9 cellular contexts compared by ENCODE assay signal in genomic region chrX:44876076-44876475, GRCh38. TPM values are rescaled to one million over a fixed set of nuclear protein-coding genes. Genes with fewer than 3 reads are reported as not detected.
DNase-seq lines count a peak whose midpoint lies in the region; ATAC-seq and TF ChIP-seq lines count a peak whose summit lies in the region.
"Had no signal": no experiment of that assay in that cellular context is flagged by ENCODE, and none has a peak within 500 bp of the region (broad histone marks: within the 10 kb centered on the region; RNA-seq: fewer than 3 reads in every experiment).

No MANE protein-coding gene starts in this region.

- no peak overlapping the region for H3K27ac ChIP-seq in MM.1S (ENCODE audit: low read length)
- peak overlapping the region in 1 of 2 donors; percentile 7 for H3K27ac ChIP-seq in coronary artery
- H3K27ac ChIP-seq in neural progenitor cell = no peak overlapping the region

- ATAC-seq in HG02571 (IDR thresholded peaks at IDR 0.05; ENCODE audit: unreplicated experiment) = no peak
- no peak for ATAC-seq in GM21381 (IDR thresholded peaks at IDR 0.05; ENCODE audit: unreplicated experiment)
- ATAC-seq: activated CD4-positive, CD25-positive, alpha-beta regulatory T cell treated with anti-CD3 and anti-CD28 coated beads, Interleukin-2, amount 50 U/mL, for 24 hours had no signal

- H3K79me2 ChIP-seq in MM.1S (ENCODE audit: low read length) (peaks cover 89% of the 10 kb centered on the region), neural progenitor cell (ENCODE audit: low read depth) (peaks cover 86% of the 10 kb centered on the region)

- no peaks in the 10 kb centered on the region for H3K9me3 ChIP-seq in MM.1S (replicated peaks; ENCODE audit: insufficient read depth, low read length)
- H3K9me3 ChIP-seq in neural progenitor cell (ENCODE audit: low read depth) = peaks cover 5% of the 10 kb centered on the region

- H3K27me3 Mint-ChIP-seq in Calu3 (ENCODE audit: unreplicated experiment) = no peaks in the 10 kb centered on the region
- peaks cover 3% of the 10 kb centered on the region for H3K27me3 Mint-ChIP-seq in neural progenitor cell (ENCODE audit: insufficient read depth, low read depth)

- TF ChIP-seq CTCF in Calu3 (IDR thresholded peaks at IDR 0.05; ENCODE audit: unreplicated experiment) (no peak), MM.1S (IDR thresholded peaks at IDR 0.05; ENCODE audit: low read length) (no peak), coronary artery (IDR thresholded peaks at IDR 0.05) (no peak), neural progenitor cell (IDR thresholded peaks at IDR 0.05) (no peak)

- intact Hi-C loops in Calu3 (cut with micrococcal nuclease; ENCODE audit: unreplicated experiment) = no loop called here

- peak overlapping the region; percentile 73 for H3K4me3 Mint-ChIP-seq in Calu3 (ENCODE audit: low read depth, unreplicated experiment)
- H3K4me3 Mint-ChIP-seq in neural progenitor cell = peak overlapping the region; percentile 74

- H3K36me3 ChIP-seq in MM.1S (replicated peaks; ENCODE audit: insufficient read depth, low read length) (no peaks in the 10 kb centered on the region), neural progenitor cell (peaks cover 3% of the 10 kb centered on the region)

- H3K4me3 ChIP-seq in MM.1S (ENCODE audit: low read length) = peak overlapping the region; percentile 76; the same call in 1 of the 2 replicates
- H3K4me3 ChIP-seq in coronary artery = peak overlapping the region; percentile 91
- H3K4me3 ChIP-seq in neural progenitor cell = peak overlapping the region; percentile 83

- H3K27me3 ChIP-seq in MM.1S (replicated peaks; ENCODE audit: insufficient read depth, low read length) (no peaks in the 10 kb centered on the region), neural progenitor cell (no peaks in the 10 kb centered on the region)

- H3K4me1 ChIP-seq in MM.1S (ENCODE audit: low read length) (no peaks in the 10 kb centered on the region), neural progenitor cell (no peaks in the 10 kb centered on the region)

- H4K20me1 ChIP-seq in MM.1S (ENCODE audit: insufficient read depth, low read length) (no peaks in the 10 kb centered on the region), neural progenitor cell (ENCODE audit: low read depth) (peaks cover 17% of the 10 kb centered on the region)

- H3K4me2 ChIP-seq in MM.1S (ENCODE audit: low read depth, low read length) = peak overlapping the region; percentile 80; the same call in 1 of the 2 replicates
- peak overlapping the region; percentile 90 for H3K4me2 ChIP-seq in neural progenitor cell

- H3K9ac ChIP-seq in MM.1S (ENCODE audit: low read length) (no peak overlapping the region), neural progenitor cell (no peak overlapping the region)

- H3K9me3 Mint-ChIP-seq in Calu3 (ENCODE audit: low read depth, unreplicated experiment) (no peaks in the 10 kb centered on the region), neural progenitor cell (peaks cover 15% of the 10 kb centered on the region)

- H3F3A ChIP-seq in MM.1S (ENCODE audit: insufficient read depth, low read length) (peaks cover 10% of the 10 kb centered on the region; the same call in 1 of the 2 replicates), neural progenitor cell (ENCODE audit: low read depth) (peaks cover 15% of the 10 kb centered on the region)

- DNase-seq in Calu3 (no peak), MM.1S (no peak), coronary artery (ENCODE audit: low spot score) (no peak), neural progenitor cell (ENCODE audit: low spot score) (no peak), SKM-1 treated with dmso at 0.1 percent for 144 hours (lab: John Stamatoyannopoulos, UW; ENCODE audit: unreplicated experiment) (no peak), retina (no peak)

- no TSS peak for BruUV-seq in Calu3 (replicated peaks; lab: Mats Ljungman, UMichigan)

- H2AFZ ChIP-seq in MM.1S (ENCODE audit: low read length) (no peak overlapping the region), neural progenitor cell (replicated peaks) (no peak overlapping the region)

- no peaks in the 10 kb centered on the region for H3K4me1 Mint-ChIP-seq in Calu3 (ENCODE audit: low read depth, unreplicated experiment)
- H3K4me1 Mint-ChIP-seq in neural progenitor cell = peaks cover 3% of the 10 kb centered on the region

- no peak overlapping the region for H3K27ac Mint-ChIP-seq in Calu3 (ENCODE audit: unreplicated experiment)
- H3K27ac Mint-ChIP-seq in neural progenitor cell = no peak overlapping the region

- H3K36me3 Mint-ChIP-seq in Calu3 (ENCODE audit: insufficient read depth, unreplicated experiment) = peaks cover 39% of the 10 kb centered on the region
- peaks cover 8% of the 10 kb centered on the region for H3K36me3 Mint-ChIP-seq in neural progenitor cell

- CTCF ChIA-PET in Calu3 (lab: Charles Lee) = interaction anchor here (0.7 kb wide), 1 partner anchor 295 kb away, joined by 3 read pairs; no protein-coding TSS in a partner anchor

- H3K9me2 ChIP-seq in MM.1S (replicated peaks; ENCODE audit: insufficient read depth, low read length) = no peaks in the 10 kb centered on the region

RNA-seq across cellular contexts. Expression of gene KDM6A, which starts 3.1 kb away (rescaled TPM):
- total RNA-seq in Calu3 (2022) (40.4 and 42.8 TPM in 2 replicates), neural progenitor cell (ENCODE audit: low replicate concordance) (52.6 and 56.2 TPM in 2 replicates)

RNA-seq across cellular contexts. Expression of gene DUSP21, which starts 32.3 kb away (rescaled TPM):
- not detected in 2 replicates for total RNA-seq in Calu3 (2022)
- total RNA-seq in neural progenitor cell (ENCODE audit: low replicate concordance) = not detected in 2 replicates
